Comparison of ENCODE assay signal across 24 cellular contexts in genomic region chr5:103724272-103724671, GRCh38.
"Had no signal": no experiment of that assay in that cellular context is flagged by ENCODE, and none has a peak within 500 bp of the region (broad histone marks: within the 10 kb centered on the region; RNA-seq: fewer than 3 reads in every experiment).

No MANE protein-coding gene starts in this region.

- DNase-seq: dermis blood vessel endothelial cell; effector memory CD4-positive, alpha-beta T cell; hypothalamus; immature natural killer cell; left ventricle myocardium superior; lower lobe of right lung; naive thymus-derived CD8-positive, alpha-beta T cell; nephron progenitor cell; nucleus accumbens; posterior cingulate gyrus; psoas muscle; right cardiac atrium; sigmoid colon; stimulated activated CD4-positive, alpha-beta T cell treated with anti-CD3 and anti-CD28 coated beads, Interleukin-2, amount 100 ng/mL, for 24 hours; stimulated activated CD4-positive, alpha-beta T cell treated with anti-CD3 and anti-CD28 coated beads, Interleukin-4, amount 100 ng/mL, for 24 hours; stimulated activated naive CD4-positive, alpha-beta T cell treated with Interleukin-2 at 50 U/mL for 16 hours; stomach; thyroid gland; trophoblast cell had no signal

- H3K36me3 ChIP-seq: lower lobe of right lung, sigmoid colon, stomach, thyroid gland had no signal

- H3K4me1 ChIP-seq: lower lobe of right lung, psoas muscle, sigmoid colon, stomach, thyroid gland had no signal

- FAIRE-seq: endometrium, frontal cortex, keratinocyte had no signal

- H3K9me3 ChIP-seq: lower lobe of right lung, psoas muscle, thyroid gland had no signal

- ATAC-seq: left ventricle myocardium superior; lower lobe of right lung; naive thymus-derived CD8-positive, alpha-beta T cell; psoas muscle; right cardiac atrium; stimulated activated effector memory CD8-positive, alpha-beta T cell treated with anti-CD3 and anti-CD28 coated beads, Interleukin-12 subunit alpha, Interleukin-12 subunit beta, amount 100 ng/mL, for 72 hours had no signal

- H3K4me3 Mint-ChIP-seq: immature natural killer cell; naive thymus-derived CD8-positive, alpha-beta T cell; nephron progenitor cell; stimulated activated effector memory CD8-positive, alpha-beta T cell treated with anti-CD3 and anti-CD28 coated beads, Interleukin-12 subunit alpha, Interleukin-12 subunit beta, amount 100 ng/mL, for 72 hours had no signal

- H3K27ac Mint-ChIP-seq: immature natural killer cell; naive thymus-derived CD8-positive, alpha-beta T cell; nephron progenitor cell; stimulated activated effector memory CD8-positive, alpha-beta T cell treated with anti-CD3 and anti-CD28 coated beads, Interleukin-12 subunit alpha, Interleukin-12 subunit beta, amount 100 ng/mL, for 72 hours had no signal

- H3K27me3 ChIP-seq: sigmoid colon, stomach, thyroid gland had no signal

- H3K36me3 Mint-ChIP-seq: immature natural killer cell; stimulated activated effector memory CD8-positive, alpha-beta T cell treated with anti-CD3 and anti-CD28 coated beads, Interleukin-12 subunit alpha, Interleukin-12 subunit beta, amount 100 ng/mL, for 72 hours had no signal

- H3K27ac ChIP-seq: coronary artery, lower lobe of right lung, psoas muscle, sigmoid colon, stomach, thyroid gland had no signal

- H3K4me3 ChIP-seq: coronary artery, lower lobe of right lung, psoas muscle, sigmoid colon, stomach, thyroid gland had no signal

- H3K27me3 Mint-ChIP-seq: naive thymus-derived CD8-positive, alpha-beta T cell had no signal

- H3K4me1 Mint-ChIP-seq: immature natural killer cell; naive thymus-derived CD8-positive, alpha-beta T cell; nephron progenitor cell; stimulated activated effector memory CD8-positive, alpha-beta T cell treated with anti-CD3 and anti-CD28 coated beads, Interleukin-12 subunit alpha, Interleukin-12 subunit beta, amount 100 ng/mL, for 72 hours had no signal
